ENCODE assay signal across 8 cellular contexts in genomic region chr7:23863209-23863798, GRCh38.
A peak's percentile ranks its signal among the peaks of the same experiment; 100 is the strongest.
DNase-seq lines count a peak whose midpoint lies in the region; ATAC-seq and TF ChIP-seq lines count a peak whose summit lies in the region.

No MANE protein-coding gene starts in this region.

- H3K79me2 ChIP-seq in mesendoderm (ENCODE audit: control insufficient read depth, insufficient read depth, low read length): no peaks in the 10 kb centered on the region

- no peaks in the 10 kb centered on the region for H3K4me1 Mint-ChIP-seq in stimulated activated memory B cell treated with anti-CD40 and anti-IgM and Interleukin-4, amounts not matched to agents 10 μg/mL and 1 μg/mL and 100 μg/mL, for 72 hours

- H4K8ac ChIP-seq in mesendoderm (ENCODE audit: low read depth, low read length): no peak overlapping the region

- no peak overlapping the region for H3K56ac ChIP-seq in mesendoderm (ENCODE audit: low read length)

- no peaks in the 10 kb centered on the region for H3K36me3 Mint-ChIP-seq in stimulated activated memory B cell treated with anti-CD40 and anti-IgM and Interleukin-4, amounts not matched to agents 10 μg/mL and 1 μg/mL and 100 μg/mL, for 72 hours

- H3K27ac ChIP-seq in A673 (ENCODE audit: low read depth, low read length, poor library complexity, severe bottlenecking) (no peak overlapping the region), brain microvascular endothelial cell (no peak overlapping the region), mesendoderm (ENCODE audit: low read depth, low read length) (no peak overlapping the region)

- no peaks in the 10 kb centered on the region for H3K4me1 ChIP-seq in A673 (ENCODE audit: insufficient read depth, low read length, poor library complexity, severe bottlenecking)
- H3K4me1 ChIP-seq in mesendoderm (ENCODE audit: control insufficient read depth, low read depth, low read length): no peaks in the 10 kb centered on the region

- TF ChIP-seq CTCF in A673 (conservative IDR thresholded peaks at IDR 0.05; ENCODE audit: low read depth, low read length) (peak; percentile 77), GM12864 (IDR thresholded peaks at IDR 0.05; ENCODE audit: low read depth, low read length, missing control alignments) (peak; percentile 62), brain microvascular endothelial cell (IDR thresholded peaks at IDR 0.05; ENCODE audit: low read depth, low read length, missing control alignments) (peak; percentile 80)

- no peak overlapping the region for H2BK15ac ChIP-seq in mesendoderm (replicated peaks; ENCODE audit: low read depth)

- no peaks in the 10 kb centered on the region for H3K9me3 Mint-ChIP-seq in stimulated activated memory B cell treated with anti-CD40 and anti-IgM and Interleukin-4, amounts not matched to agents 10 μg/mL and 1 μg/mL and 100 μg/mL, for 72 hours

- no peak overlapping the region for H2AK5ac ChIP-seq in mesendoderm (ENCODE audit: low read length)

- H3K79me1 ChIP-seq in mesendoderm (ENCODE audit: low read length): no peaks in the 10 kb centered on the region

- no peak overlapping the region for H3K4me3 Mint-ChIP-seq in stimulated activated memory B cell treated with anti-CD40 and anti-IgM and Interleukin-4, amounts not matched to agents 10 μg/mL and 1 μg/mL and 100 μg/mL, for 72 hours

- peak; percentile 65 for DNase-seq in A673 (ENCODE audit: low spot score)
- DNase-seq in GM12864 (ENCODE audit: low read depth): peak; percentile 2
- DNase-seq in NCI-H2081 (lab: John Stamatoyannopoulos, UW): peak; percentile 43 to 45
- peak; percentile 29 for DNase-seq in brain microvascular endothelial cell
- DNase-seq in mesendoderm: peak; percentile 64
- no peak for DNase-seq in globus pallidus (ENCODE audit: low spot score)

- H2BK5ac ChIP-seq in mesendoderm (ENCODE audit: low read length): no peak overlapping the region

- no peak overlapping the region for H2BK120ac ChIP-seq in mesendoderm (ENCODE audit: low read depth, low read length)

- intact Hi-C loops in A673 (cut with micrococcal nuclease; ENCODE audit: unreplicated experiment): loop anchor here (5.0 to 10.0 kb wide), 3 partner anchors 424 to 861 kb away; partner anchors contain the start of gene PALS2

- H3K36me3 ChIP-seq in A673 (ENCODE audit: insufficient read depth, low read length, poor library complexity, severe bottlenecking) (no peaks in the 10 kb centered on the region), brain microvascular endothelial cell (replicated peaks) (no peaks in the 10 kb centered on the region), mesendoderm (ENCODE audit: control insufficient read depth, insufficient read depth, low read length) (no peaks in the 10 kb centered on the region)

- no peaks in the 10 kb centered on the region for H3K27me3 ChIP-seq in A673 (replicated peaks; ENCODE audit: insufficient read depth, low read depth, low read length, poor library complexity)
- H3K27me3 ChIP-seq in brain microvascular endothelial cell (replicated peaks): no peaks in the 10 kb centered on the region
- H3K27me3 ChIP-seq in mesendoderm (ENCODE audit: insufficient read depth, low read length, poor library complexity): no peaks in the 10 kb centered on the region

- no peaks in the 10 kb centered on the region for H3K9me3 ChIP-seq in A673 (ENCODE audit: low read depth, low read length, poor library complexity, severe bottlenecking)

- H3K9ac ChIP-seq in mesendoderm (ENCODE audit: low read length): no peak overlapping the region

- H3K27me3 Mint-ChIP-seq in stimulated activated memory B cell treated with anti-CD40 and anti-IgM and Interleukin-4, amounts not matched to agents 10 μg/mL and 1 μg/mL and 100 μg/mL, for 72 hours: peaks cover 9% of the 10 kb centered on the region

- H3K4ac ChIP-seq in mesendoderm (ENCODE audit: low read depth, low read length): no peak overlapping the region

- no peak overlapping the region for H3K4me2 ChIP-seq in mesendoderm (ENCODE audit: low read length)

- WGBS in mesendoderm (ENCODE audit: extremely low coverage, insufficient coverage, low lambda C conversion rate): no CpG with 5 or more reads among the region's 1 CpG

- no peak for ATAC-seq in HG03520 (IDR thresholded peaks at IDR 0.05; ENCODE audit: unreplicated experiment)
- ATAC-seq in stimulated activated memory B cell treated with anti-CD40 and anti-IgM and Interleukin-4, amounts not matched to agents 10 μg/mL and 1 μg/mL and 100 μg/mL, for 72 hours: no peak

- H3K4me3 ChIP-seq in A673 (ENCODE audit: low read depth, low read length, poor library complexity, severe bottlenecking) (no peak overlapping the region), GM12864 (ENCODE audit: low read depth, low read length) (no peak overlapping the region), brain microvascular endothelial cell (ENCODE audit: low read depth, low read length) (no peak overlapping the region), mesendoderm (ENCODE audit: low read length) (no peak overlapping the region)

- H3K18ac ChIP-seq in mesendoderm (ENCODE audit: low read length): no peak overlapping the region

- in situ Hi-C loops in brain microvascular endothelial cell (cut with HindIII; ENCODE audit: low pct_ligation_motif_present, low sequenced_read_pairs): no loop called here

- POLR2A ChIA-PET in A673 (lab: Charles Lee; ENCODE audit: low non-redundant PET): no interaction called here

- H3K27ac Mint-ChIP-seq in stimulated activated memory B cell treated with anti-CD40 and anti-IgM and Interleukin-4, amounts not matched to agents 10 μg/mL and 1 μg/mL and 100 μg/mL, for 72 hours: no peak overlapping the region

- no peak overlapping the region for H3K23ac ChIP-seq in mesendoderm (ENCODE audit: low read length)

- no peak overlapping the region for H4K5ac ChIP-seq in mesendoderm (ENCODE audit: low read length)

- CTCF ChIA-PET in A673 (lab: Charles Lee): interaction anchor here (0.8 to 1.6 kb wide), 2 partner anchors 518 to 949 kb away, joined by 3 to 4 read pairs; no protein-coding TSS in a partner anchor

- BruUV-seq in A673 (replicated peaks; lab: Mats Ljungman, UMichigan): no TSS peak
